21 cellular contexts compared by ENCODE assay signal in the genomic region with DNA sequence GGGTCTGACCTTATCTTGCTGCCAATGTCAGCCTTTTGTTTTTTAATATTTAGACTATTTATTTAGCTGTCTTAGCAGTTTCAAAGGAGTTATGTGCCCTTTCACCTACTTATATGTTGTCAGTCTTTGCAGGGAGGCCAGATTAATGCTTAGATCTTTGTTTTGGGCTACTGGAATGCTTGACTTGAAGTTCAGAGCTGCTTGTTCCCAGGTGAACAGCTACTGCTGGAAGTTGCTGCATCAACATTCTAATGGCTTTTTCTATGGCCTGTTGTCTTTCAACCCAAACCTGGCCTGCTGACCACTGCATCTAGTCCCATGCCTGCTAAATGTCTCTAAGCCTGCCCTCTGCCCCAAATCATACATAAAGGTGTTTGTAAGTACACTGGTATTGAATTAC. TPM values are rescaled to one million over a fixed set of nuclear protein-coding genes. Genes with fewer than 3 reads are reported as not detected.
DNase-seq lines count a peak whose midpoint lies in the region; ATAC-seq and TF ChIP-seq lines count a peak whose summit lies in the region.
"Had no signal": no experiment of that assay in that cellular context is flagged by ENCODE, and none has a peak within 500 bp of the region (broad histone marks: within the 10 kb centered on the region; RNA-seq: fewer than 3 reads in every experiment).

No MANE protein-coding gene starts in this region.

- CTCF ChIA-PET in HCT116 (lab: Charles Lee) (no interaction called here), RWPE1 (lab: Yijun Ruan, JAX) (interaction anchor here (0.6 to 1.8 kb wide), 5 partner anchors 13 to 155 kb away, joined by 3 to 8 read pairs (median 3); no protein-coding TSS in a partner anchor)

- ATAC-seq in HCT116: no peak
- no peak for ATAC-seq in gastrocnemius medialis
- ATAC-seq: activated CD8-positive, alpha-beta T cell treated with anti-CD3 and anti-CD28 coated beads, Interleukin-2, amount 10 ng/mL, durations not matched to agents 7 days and 5 days; effector memory CD8-positive, alpha-beta T cell; lower lobe of right lung had no signal

- no peaks in the 10 kb centered on the region for H3K9me2 ChIP-seq in HCT116 (ENCODE audit: insufficient read depth)

- H4K20me1 ChIP-seq in HCT116 (ENCODE audit: insufficient read depth): no peaks in the 10 kb centered on the region

- H2AFZ ChIP-seq in HCT116 (ENCODE audit: low read depth, low read length, poor library complexity, severe bottlenecking): no peak overlapping the region

- intact Hi-C loops in HCT116 (cut with micrococcal nuclease): no loop called here
- intact Hi-C loops in gastrocnemius medialis (cut with DNase I; ENCODE audit: low total_unique reads): loop anchor here (10.0 kb wide), 1 partner anchor 1632 kb away; a partner anchor contains a TSS

- H3K4me2 ChIP-seq in HCT116 (ENCODE audit: low read length): 0 out of 2 replicates have a peak overlapping the region, but pooled peaks have one; percentile 10

- DNase-seq in HCT116 (ENCODE audit: low read depth, low spot score) (no peak), RWPE1 (ENCODE audit: low spot score) (no peak), islet precursor cell (peak; percentile 38), gastrocnemius medialis (no peak), substantia nigra (lab: John Stamatoyannopoulos, UW) (no peak), NCI-H526 (lab: John Stamatoyannopoulos, UW) (no peak), NCI-H1694 (lab: John Stamatoyannopoulos, UW) (no peak)
- DNase-seq: activated CD4-positive, alpha-beta T cell treated with anti-CD3 and anti-CD28 coated beads for 1 hour; activated CD8-positive, alpha-beta T cell treated with anti-CD3 and anti-CD28 coated beads, Interleukin-2, amount 10 ng/mL, durations not matched to agents 7 days and 5 days; activated effector memory CD4-positive, alpha-beta T cell treated with anti-CD3 and anti-CD28 coated beads, Interleukin-2, amount 50 U/mL, for 16 hours; activated T-cell treated with anti-CD3 and anti-CD28 coated beads for 4 hours; effector memory CD8-positive, alpha-beta T cell; EL; foreskin melanocyte; immature natural killer cell; lower lobe of right lung; NCI-H1417; NCI-H2081 treated with DMSO at 0.1 percent for 48 hours; T-helper 1 cell; uterus had no signal

- no peak for TF ChIP-seq RAD21 in HCT116 (IDR thresholded peaks at IDR 0.05; ENCODE audit: low read depth)

- H3K36me3 ChIP-seq in HCT116 (ENCODE audit: control insufficient read depth in 1 of 2, insufficient read depth in 2 of 2, low read length in 2 of 2): no peaks in the 10 kb centered on the region
- no peaks in the 10 kb centered on the region for H3K36me3 ChIP-seq in gastrocnemius medialis
- H3K36me3 ChIP-seq: esophagus muscularis mucosa, lower lobe of right lung, uterus had no signal

- no peak overlapping the region for H3K9ac ChIP-seq in HCT116 (ENCODE audit: low read length)

- peaks cover 27% of the 10 kb centered on the region; the same call in 1 of the 2 replicates for H3K79me2 ChIP-seq in HCT116 (ENCODE audit: insufficient read depth, low read length)

- H3K9me3 ChIP-seq in HCT116 (ENCODE audit: control insufficient read depth in 1 of 2, insufficient read depth in 1 of 2, low read depth in 1 of 2, low read length in 2 of 2): no peaks in the 10 kb centered on the region
- no peaks in the 10 kb centered on the region for H3K9me3 ChIP-seq in gastrocnemius medialis
- H3K9me3 ChIP-seq: esophagus muscularis mucosa, lower lobe of right lung, uterus had no signal

- no peaks in the 10 kb centered on the region for H3K27me3 ChIP-seq in HCT116 (ENCODE audit: insufficient read depth, low read length)
- H3K27me3 ChIP-seq in gastrocnemius medialis: no peaks in the 10 kb centered on the region
- H3K27me3 ChIP-seq: esophagus muscularis mucosa, uterus had no signal

- H3K4me3 ChIP-seq in HCT116 (replicated peaks in 1 of 2; ENCODE audit: low read depth in 1 of 2, low read length in 2 of 2) (no peak overlapping the region), gastrocnemius medialis (peak overlapping the region; percentile 64 to 82 (median 78))
- H3K4me3 ChIP-seq: esophagus muscularis mucosa, lower lobe of right lung, uterus had no signal

- POLR2A ChIA-PET in HCT116 (lab: Charles Lee) (no interaction called here), RWPE1 (lab: Yijun Ruan, JAX; ENCODE audit: low non-redundant PET) (no interaction called here)

- RAD21 ChIA-PET in HCT116 (lab: Charles Lee; ENCODE audit: low non-redundant PET in 1 of 2, low total read pairs in 2 of 2, uncharacterized antibody in 2 of 2, unreplicated experiment in 2 of 2): no interaction called here

- in situ Hi-C loops in gastrocnemius medialis (cut with MboI; ENCODE audit: low sequenced_read_pairs in 4 of 4): loop anchor here in 1 of 4 donors (10.0 kb wide), 1 partner anchor 98 kb away; no protein-coding TSS in a partner anchor

- H3K4me1 ChIP-seq in HCT116 (ENCODE audit: control insufficient read depth in 1 of 2, insufficient read depth in 2 of 2, low read length in 2 of 2) (peaks cover 3 to 32% of the 10 kb centered on the region in 2 experiments), gastrocnemius medialis (peaks cover 49 to 57% of the 10 kb centered on the region in 2 donors)

- BruUV-seq in HCT116 (replicated peaks; lab: Mats Ljungman, UMichigan): no TSS peak

- TF ChIP-seq CTCF in HCT116 (IDR thresholded peaks at IDR 0.05 in 2 of 3, conservative IDR thresholded peaks at IDR 0.05 in 1 of 3; ENCODE audit: borderline replicate concordance in 1 of 3, insufficient read depth in 1 of 3, low read depth in 2 of 3, low read length in 2 of 3) (no peak), RWPE1 (conservative IDR thresholded peaks at IDR 0.05; ENCODE audit: low read depth) (no peak), gastrocnemius medialis (IDR thresholded peaks at IDR 0.05 in 4 of 5, conservative IDR thresholded peaks at IDR 0.05 in 1 of 5) (no peak)

- TF ChIP-seq POLR2A in HCT116 (IDR thresholded peaks at IDR 0.05; ENCODE audit: borderline replicate concordance, extremely low read depth, insufficient read depth, insufficient read length): no peak
- no peak for TF ChIP-seq POLR2A in gastrocnemius medialis (IDR thresholded peaks at IDR 0.05)

- H3K27ac ChIP-seq in HCT116 (ENCODE audit: low read depth, low read length) (no peak overlapping the region), RWPE1 (peak overlapping the region; percentile 49), gastrocnemius medialis (peak overlapping the region; percentile 92 to 99 (median 96)), substantia nigra (ENCODE audit: low read depth, low read length, poor library complexity, severe bottlenecking) (no peak overlapping the region)
- H3K27ac ChIP-seq: esophagus muscularis mucosa, lower lobe of right lung, uterus had no signal

TF ChIP-seq in HCT116, 20 proteins besides CTCF, POLR2A, EP300 and RAD21:
- no peak for TF ChIP-seq SRF (IDR thresholded peaks at IDR 0.05; ENCODE audit: low read depth)
- no peak for TF ChIP-seq FOSL1 (IDR thresholded peaks at IDR 0.05; ENCODE audit: low read depth)
- no peak for TF ChIP-seq EZH2phosphoT487 (IDR thresholded peaks at IDR 0.05; ENCODE audit: borderline replicate concordance)
- no peak for TF ChIP-seq POLR2AphosphoS5 (IDR thresholded peaks at IDR 0.05; ENCODE audit: low read depth, low read length)
- TF ChIP-seq SIN3A (IDR thresholded peaks at IDR 0.05; ENCODE audit: low read depth): no peak
- TF ChIP-seq EZH2 (IDR thresholded peaks at IDR 0.05): no peak
- no peak for TF ChIP-seq CBX3 (IDR thresholded peaks at IDR 0.05; ENCODE audit: low read depth)
- TF ChIP-seq SP1 (IDR thresholded peaks at IDR 0.05; ENCODE audit: low read depth): no peak
- no peak for TF ChIP-seq TCF7L2 (IDR thresholded peaks at IDR 0.05; ENCODE audit: borderline replicate concordance, extremely low read depth, insufficient read depth, insufficient read length)
- no peak for TF ChIP-seq JUND (IDR thresholded peaks at IDR 0.05)
- TF ChIP-seq, protein P1, sequence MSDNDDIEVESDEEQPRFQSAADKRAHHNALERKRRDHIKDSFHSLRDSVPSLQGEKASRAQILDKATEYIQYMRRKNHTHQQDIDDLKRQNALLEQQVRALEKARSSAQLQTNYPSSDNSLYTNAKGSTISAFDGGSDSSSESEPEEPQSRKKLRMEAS (IDR thresholded peaks at IDR 0.05): no peak
- TF ChIP-seq YY1 (IDR thresholded peaks at IDR 0.05; ENCODE audit: extremely low read depth, insufficient replicate concordance, low read depth, low read length): no peak
- no peak for TF ChIP-seq CEBPB (IDR thresholded peaks at IDR 0.05; ENCODE audit: low read depth)
- TF ChIP-seq ZNF274 (IDR thresholded peaks at IDR 0.05; ENCODE audit: low read depth, low read length): no peak
- TF ChIP-seq, protein P2, sequence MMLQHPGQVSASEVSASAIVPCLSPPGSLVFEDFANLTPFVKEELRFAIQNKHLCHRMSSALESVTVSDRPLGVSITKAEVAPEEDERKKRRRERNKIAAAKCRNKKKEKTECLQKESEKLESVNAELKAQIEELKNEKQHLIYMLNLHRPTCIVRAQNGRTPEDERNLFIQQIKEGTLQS (IDR thresholded peaks at IDR 0.05): no peak
- TF ChIP-seq EGR1 (IDR thresholded peaks at IDR 0.05; ENCODE audit: low read depth): no peak
- TF ChIP-seq, protein P3, sequence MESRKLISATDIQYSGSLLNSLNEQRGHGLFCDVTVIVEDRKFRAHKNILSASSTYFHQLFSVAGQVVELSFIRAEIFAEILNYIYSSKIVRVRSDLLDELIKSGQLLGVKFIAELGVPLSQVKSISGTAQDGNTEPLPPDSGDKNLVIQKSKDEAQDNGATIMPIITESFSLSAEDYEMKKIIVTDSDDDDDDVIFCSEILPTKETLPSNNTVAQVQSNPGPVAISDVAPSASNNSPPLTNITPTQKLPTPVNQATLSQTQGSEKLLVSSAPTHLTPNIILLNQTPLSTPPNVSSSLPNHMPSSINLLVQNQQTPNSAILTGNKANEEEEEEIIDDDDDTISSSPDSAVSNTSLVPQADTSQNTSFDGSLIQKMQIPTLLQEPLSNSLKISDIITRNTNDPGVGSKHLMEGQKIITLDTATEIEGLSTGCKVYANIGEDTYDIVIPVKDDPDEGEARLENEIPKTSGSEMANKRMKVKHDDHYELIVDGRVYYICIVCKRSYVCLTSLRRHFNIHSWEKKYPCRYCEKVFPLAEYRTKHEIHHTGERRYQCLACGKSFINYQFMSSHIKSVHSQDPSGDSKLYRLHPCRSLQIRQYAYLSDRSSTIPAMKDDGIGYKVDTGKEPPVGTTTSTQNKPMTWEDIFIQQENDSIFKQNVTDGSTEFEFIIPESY (IDR thresholded peaks at IDR 0.05; ENCODE audit: extremely low read depth, insufficient replicate concordance, low read length): no peak
- TF ChIP-seq ZFX (IDR thresholded peaks at IDR 0.05): no peak
- TF ChIP-seq ELF1 (IDR thresholded peaks at IDR 0.05; ENCODE audit: borderline replicate concordance, low read depth): no peak

RNA-seq across cellular contexts. Expression of a gene that starts 3.0 kb away (rescaled TPM):
- total RNA-seq in HCT116 (2021; ENCODE audit: unreplicated experiment) (9.9 TPM), gastrocnemius medialis (100 to 1,000 TPM in 1 of 4 donors, 10 to 100 TPM in 3; 56.2 to 116 (median 79.2) TPM)
- polyA plus RNA-seq in HCT116 (2012): 6.8 and 9.1 TPM in 2 replicates

Comparison
In these comparisons a context has a peak if more than half of its experiments do, and no peak if none do; other contexts are left out.
1. H3K27ac ChIP-seq: peak in RWPE1 (single experiment) and gastrocnemius medialis (4 of 4); none in HCT116 (single experiment) and substantia nigra (single experiment).
2. H3K4me3 ChIP-seq: peak in gastrocnemius medialis (4 of 4); none in HCT116 (0 of 2).